ENCODE assay signal across 21 cellular contexts in the genomic region with DNA sequence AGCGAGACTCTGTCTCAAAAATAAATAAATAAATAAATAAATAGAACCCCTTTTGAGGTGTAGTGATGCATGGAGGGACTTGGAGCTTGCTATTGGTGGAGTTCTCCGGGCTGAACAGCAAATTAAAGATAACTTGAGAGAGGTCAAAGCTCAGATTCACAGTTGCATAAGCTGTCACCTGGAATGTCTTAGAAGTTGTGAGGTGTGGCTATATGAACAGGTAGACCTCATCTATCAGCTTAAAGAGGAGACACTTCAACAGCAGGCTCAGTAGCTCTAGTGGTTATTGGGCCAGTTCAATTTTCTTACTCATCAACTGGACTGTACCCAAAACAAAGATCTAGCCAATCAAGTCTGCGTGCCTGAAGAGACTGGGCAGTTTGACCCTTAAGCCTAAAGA. TPM values are rescaled to one million over a fixed set of nuclear protein-coding genes. Genes with fewer than 3 reads are reported as not detected.
A peak's percentile ranks its signal among the peaks of the same experiment; 100 is the strongest.
DNase-seq lines count a peak whose midpoint lies in the region; ATAC-seq and TF ChIP-seq lines count a peak whose summit lies in the region.
"Had no signal": no experiment of that assay in that cellular context is flagged by ENCODE, and none has a peak within 500 bp of the region (broad histone marks: within the 10 kb centered on the region; RNA-seq: fewer than 3 reads in every experiment).

No MANE protein-coding gene starts in this region.

- no peaks in the 10 kb centered on the region for H3K36me3 Mint-ChIP-seq in HFFc6 (ENCODE audit: low read depth)
- no peaks in the 10 kb centered on the region for H3K36me3 Mint-ChIP-seq in activated CD4-positive, alpha-beta T cell treated with anti-CD3 and anti-CD28 coated beads for 36 hours (ENCODE audit: low read depth)
- H3K36me3 Mint-ChIP-seq: CD8-positive, alpha-beta T cell had no signal

- CTCF ChIA-PET in activated CD4-positive, alpha-beta T cell treated with anti-CD3 and anti-CD28 coated beads for 36 hours (lab: Charles Lee): interaction anchor here (0.6 to 2.0 kb wide), 3 partner anchors 12 to 107 kb away, joined by 3 to 8 read pairs (median 3); a partner anchor contains a TSS

- intact Hi-C loops in transverse colon (cut with DNase I; ENCODE audit: low total_unique reads) (no loop called here), esophagus muscularis mucosa (cut with DNase I) (no loop called here)
- intact Hi-C loops in activated CD4-positive, alpha-beta T cell treated with anti-CD3 and anti-CD28 coated beads for 36 hours (cut with DNase I, micrococcal nuclease): no loop called here

- POLR2A ChIA-PET in activated CD4-positive, alpha-beta T cell treated with anti-CD3 and anti-CD28 coated beads for 36 hours (lab: Charles Lee): interaction anchor here (0.6 kb wide), 1 partner anchor 35 kb away, joined by 4 read pairs; no protein-coding TSS in a partner anchor

- H3K27me3 ChIP-seq in ACC112 (ENCODE audit: insufficient read depth, low read length) (no peaks in the 10 kb centered on the region), esophagus (ENCODE audit: control insufficient read depth in 1 of 2, insufficient read depth in 2 of 2, low read length in 2 of 2) (no peaks in the 10 kb centered on the region), osteoblast (ENCODE audit: insufficient read depth, low read length) (no peaks in the 10 kb centered on the region), transverse colon (no peaks in the 10 kb centered on the region), esophagus muscularis mucosa (no peaks in the 10 kb centered on the region)
- H3K27me3 ChIP-seq: BLaER1 had no signal

- TF ChIP-seq CTCF in HFFc6 (IDR thresholded peaks at IDR 0.05) (no peak), osteoblast (IDR thresholded peaks at IDR 0.05; ENCODE audit: extremely low read depth, low read depth, low read length) (no peak), transverse colon (IDR thresholded peaks at IDR 0.05) (no peak), esophagus muscularis mucosa (IDR thresholded peaks at IDR 0.05) (no peak)

- H3K27ac ChIP-seq in ACC112 (ENCODE audit: low read depth, low read length) (peak overlapping the region; percentile 81), esophagus (ENCODE audit: low read depth in 2 of 2, low read length in 1 of 2) (peak overlapping the region; percentile 26 to 86), osteoblast (ENCODE audit: low read depth, low read length) (peak overlapping the region; percentile 28), transverse colon (no peak overlapping the region), esophagus muscularis mucosa (replicated peaks in 1 of 4) (no peak overlapping the region)
- H3K27ac ChIP-seq: BLaER1 had no signal

- TF ChIP-seq POLR2A in transverse colon (IDR thresholded peaks at IDR 0.05): no peak
- no peak for TF ChIP-seq POLR2A in esophagus muscularis mucosa (IDR thresholded peaks at IDR 0.05; ENCODE audit: low read depth)

- no peaks in the 10 kb centered on the region for H3K9me3 Mint-ChIP-seq in HFFc6
- no peaks in the 10 kb centered on the region for H3K9me3 Mint-ChIP-seq in activated CD4-positive, alpha-beta T cell treated with anti-CD3 and anti-CD28 coated beads for 36 hours (ENCODE audit: low read depth)
- H3K9me3 Mint-ChIP-seq: CD8-positive, alpha-beta T cell; IgD-negative memory B cell had no signal

- no peaks in the 10 kb centered on the region for H4K20me1 ChIP-seq in osteoblast (ENCODE audit: insufficient read depth, low read length)
- H4K20me1 ChIP-seq: BLaER1 had no signal

- H3K4me3 ChIP-seq in ACC112 (ENCODE audit: low read depth, low read length): no peak overlapping the region
- no peak overlapping the region for H3K4me3 ChIP-seq in esophagus (ENCODE audit: low read depth in 1 of 2, low read length in 2 of 2)
- no peak overlapping the region for H3K4me3 ChIP-seq in osteoblast (ENCODE audit: insufficient read depth, low read length)
- no peak overlapping the region for H3K4me3 ChIP-seq in transverse colon
- H3K4me3 ChIP-seq in esophagus muscularis mucosa: no peak overlapping the region
- H3K4me3 ChIP-seq: BLaER1 had no signal

- no peaks in the 10 kb centered on the region; the same call in 1 of the 2 replicates for H3K27me3 Mint-ChIP-seq in HFFc6 (ENCODE audit: insufficient read depth)
- H3K27me3 Mint-ChIP-seq in activated CD4-positive, alpha-beta T cell treated with anti-CD3 and anti-CD28 coated beads for 36 hours: no peaks in the 10 kb centered on the region

- H3K9me3 ChIP-seq in esophagus (ENCODE audit: control insufficient read depth in 2 of 2, insufficient read depth in 1 of 2, low read depth in 1 of 2, low read length in 1 of 2) (no peaks in the 10 kb centered on the region), osteoblast (ENCODE audit: low read depth, low read length) (no peaks in the 10 kb centered on the region), transverse colon (no peaks in the 10 kb centered on the region), esophagus muscularis mucosa (no peaks in the 10 kb centered on the region)
- H3K9me3 ChIP-seq: BLaER1 had no signal

- peaks cover 61% of the 10 kb centered on the region for H3K4me1 Mint-ChIP-seq in HFFc6 (ENCODE audit: low read depth)
- H3K4me1 Mint-ChIP-seq in activated CD4-positive, alpha-beta T cell treated with anti-CD3 and anti-CD28 coated beads for 36 hours: peaks cover 23% of the 10 kb centered on the region

- peak overlapping the region; percentile 2 for H3K4me2 ChIP-seq in osteoblast (ENCODE audit: insufficient read depth, low read length)

- H2AFZ ChIP-seq in ACC112 (ENCODE audit: low read length, unreplicated experiment): peak overlapping the region; percentile 27
- H2AFZ ChIP-seq in osteoblast (ENCODE audit: low read length): no peak overlapping the region

- no peaks in the 10 kb centered on the region for H3K36me3 ChIP-seq in ACC112 (ENCODE audit: insufficient read depth, low read length)
- no peaks in the 10 kb centered on the region for H3K36me3 ChIP-seq in esophagus (ENCODE audit: control insufficient read depth in 2 of 2, insufficient read depth in 2 of 2, low read length in 1 of 2)
- no peaks in the 10 kb centered on the region for H3K36me3 ChIP-seq in osteoblast (ENCODE audit: insufficient read depth, low read length)
- no peaks in the 10 kb centered on the region for H3K36me3 ChIP-seq in transverse colon
- no peaks in the 10 kb centered on the region for H3K36me3 ChIP-seq in esophagus muscularis mucosa
- H3K36me3 ChIP-seq: BLaER1 had no signal

- H3K79me2 ChIP-seq in ACC112 (ENCODE audit: control insufficient read depth, insufficient read depth, low read length, unreplicated experiment) (no peaks in the 10 kb centered on the region), osteoblast (ENCODE audit: insufficient read depth, low read length) (no peaks in the 10 kb centered on the region)

- no peak for ATAC-seq in activated CD4-positive, alpha-beta T cell treated with anti-CD3 and anti-CD28 coated beads for 36 hours
- ATAC-seq: CD8-positive, alpha-beta T cell had no signal

- peaks cover 37% of the 10 kb centered on the region for H3K4me1 ChIP-seq in ACC112 (ENCODE audit: control insufficient read depth, insufficient read depth, low read length, unreplicated experiment)
- peaks cover 0 to 5% of the 10 kb centered on the region in 2 donors for H3K4me1 ChIP-seq in esophagus (ENCODE audit: control insufficient read depth in 2 of 2, insufficient read depth in 2 of 2, low read length in 1 of 2)
- H3K4me1 ChIP-seq in osteoblast (ENCODE audit: insufficient read depth, low read length): peaks cover 35% of the 10 kb centered on the region
- peaks cover 0 to 11% (median 4%) of the 10 kb centered on the region in 4 donors for H3K4me1 ChIP-seq in transverse colon
- peaks cover 12 to 16% (median 14%) of the 10 kb centered on the region in 4 donors for H3K4me1 ChIP-seq in esophagus muscularis mucosa

- H3K27ac Mint-ChIP-seq in HFFc6: peak overlapping the region; percentile 96
- no peak overlapping the region for H3K27ac Mint-ChIP-seq in activated CD4-positive, alpha-beta T cell treated with anti-CD3 and anti-CD28 coated beads for 36 hours
- H3K27ac Mint-ChIP-seq: CD8-positive, alpha-beta T cell; IgD-negative memory B cell had no signal

- in situ Hi-C loops in transverse colon (cut with MboI; ENCODE audit: low pct_ligation_motif_present in 1 of 4, low pct_unique_long_range_greater_than_20kb in 1 of 4, low sequenced_read_pairs in 3 of 4): no loop called here

- DNase-seq in HFFc6: no peak
- no peak for DNase-seq in osteoblast (ENCODE audit: insufficient read length, low spot score, missing footprints)
- DNase-seq in transverse colon: no peak
- no peak for DNase-seq in esophagus muscularis mucosa (ENCODE audit: extremely low spot score)
- no peak for DNase-seq in activated CD4-positive, alpha-beta T cell treated with anti-CD3 and anti-CD28 coated beads for 36 hours
- DNase-seq in NCI-H2196 (lab: John Stamatoyannopoulos, UW; ENCODE audit: unreplicated experiment): no peak
- DNase-seq: 8988T; CD8-positive, alpha-beta T cell; DMS79 treated with DMSO at 0.1 percent for 48 hours; NCI-H1436; NCI-H2029; NCI-H2171; NCI-H446 treated with DMSO at 0.1 percent for 48 hours had no signal

- H3K4me3 Mint-ChIP-seq in HFFc6: peak overlapping the region; percentile 47; the same call in 1 of the 2 replicates
- no peak overlapping the region for H3K4me3 Mint-ChIP-seq in activated CD4-positive, alpha-beta T cell treated with anti-CD3 and anti-CD28 coated beads for 36 hours
- H3K4me3 Mint-ChIP-seq: CD8-positive, alpha-beta T cell; IgD-negative memory B cell had no signal

- TF ChIP-seq EP300 in transverse colon (IDR thresholded peaks at IDR 0.05; ENCODE audit: low read depth) (no peak), esophagus muscularis mucosa (IDR thresholded peaks at IDR 0.05) (no peak)

- WGBS in esophagus, 2 donors: 76 to 79% methylated on average over 3 of the region's 3 CpGs
- WGBS in transverse colon (ENCODE audit: low coverage in 1 of 2), 2 donors: 67 to 83% methylated on average over 1 to 3 of the region's 3 CpGs
- 92% methylated on average over 3 of the region's 3 CpGs for WGBS in esophagus muscularis mucosa

RNA-seq across cellular contexts. Expression of a gene that starts 11.7 kb away (rescaled TPM):
- 10 to 100 TPM; 68.8 to 99.6 (median 87.9) TPM for total RNA-seq in HFFc6 (2021; fragmentation: NEBNext Ultra II Directional; extraction: Animal tissue kit (Norgen Biotek cat#: 25700))
- polyA plus RNA-seq in esophagus: 10 to 100 TPM; 18.5 to 28.3 TPM
- total RNA-seq in osteoblast (46.3 and 48.3 TPM in 2 replicates), transverse colon (10 to 100 TPM; 12.2 to 51.5 (median 19.1) TPM), esophagus muscularis mucosa (10 to 100 TPM; 22.0 to 82.8 (median 52.4) TPM)
- total RNA-seq in activated CD4-positive, alpha-beta T cell treated with anti-CD3 and anti-CD28 coated beads for 36 hours: 100 to 1,000 TPM; 178 to 183 TPM

RNA-seq across cellular contexts. Expression of a gene that starts 23.5 kb away (rescaled TPM):
- not detected for total RNA-seq in HFFc6 (2021; fragmentation: NEBNext Ultra II Directional; extraction: Animal tissue kit (Norgen Biotek cat#: 25700))
- under 1 TPM in 1 of 2 donors, not detected in 1; 0.02 TPM for polyA plus RNA-seq in esophagus
- total RNA-seq in osteoblast (not detected in 2 replicates), transverse colon (under 1 TPM in 2 of 4 donors, not detected in 2; 0.55 to 0.64 TPM), esophagus muscularis mucosa (not detected)
- under 1 TPM; 0.46 to 0.50 TPM for total RNA-seq in activated CD4-positive, alpha-beta T cell treated with anti-CD3 and anti-CD28 coated beads for 36 hours
- total RNA-seq: CD8-positive, alpha-beta T cell; H1; LHCN-M2; SK-MEL-5 had no signal
- polyA plus RNA-seq: H1, IgD-negative memory B cell had no signal

RNA-seq across cellular contexts. Expression of a gene that starts 31.7 kb away (rescaled TPM):
- total RNA-seq in HFFc6 (2021; fragmentation: NEBNext Ultra II Directional; extraction: Animal tissue kit (Norgen Biotek cat#: 25700)): under 1 TPM; 0.28 to 0.91 (median 0.83) TPM
- polyA plus RNA-seq in esophagus: 10 to 100 TPM in 1 of 2 donors, 1 to 10 TPM in 1; 3.1 to 11.4 TPM
- total RNA-seq in osteoblast (0.36 TPM in 1 of 2 replicates, not detected in the other), transverse colon (1 to 10 TPM in 3 of 4 donors, not detected in 1; 2.2 to 4.8 (median 3.6) TPM), esophagus muscularis mucosa (10 to 100 TPM in 3 of 4 donors, 1 to 10 TPM in 1; 7.9 to 42.9 (median 31.4) TPM)
- 1 to 10 TPM in 1 of 2 experiments, under 1 TPM in 1; 0.83 to 2.6 TPM for total RNA-seq in activated CD4-positive, alpha-beta T cell treated with anti-CD3 and anti-CD28 coated beads for 36 hours
- total RNA-seq: CD8-positive, alpha-beta T cell; HT-29; SK-MEL-5 had no signal
- polyA plus RNA-seq: IgD-negative memory B cell had no signal

RNA-seq across cellular contexts. Expression of a gene that starts 54.9 kb away (rescaled TPM):
- 10 to 100 TPM; 14.3 to 19.9 (median 18.2) TPM for total RNA-seq in HFFc6 (2021; fragmentation: NEBNext Ultra II Directional; extraction: Animal tissue kit (Norgen Biotek cat#: 25700))
- 1 to 10 TPM; 2.2 to 2.4 TPM for polyA plus RNA-seq in esophagus
- total RNA-seq in osteoblast (12.4 and 16.3 TPM in 2 replicates), transverse colon (1 to 10 TPM in 3 of 4 donors, under 1 TPM in 1; 0.37 to 3.8 (median 3.2) TPM), esophagus muscularis mucosa (10 to 100 TPM in 3 of 4 donors, 1 to 10 TPM in 1; 8.3 to 15.4 (median 13.4) TPM)
- 10 to 100 TPM; 33.1 to 35.6 TPM for total RNA-seq in activated CD4-positive, alpha-beta T cell treated with anti-CD3 and anti-CD28 coated beads for 36 hours

Comparison
In these comparisons a context has a peak if more than half of its experiments do, and no peak if none do; other contexts are left out.
1. H3K27ac ChIP-seq: peak in ACC112 (single experiment), esophagus (2 of 2) and osteoblast (single experiment); none in transverse colon (0 of 4) and esophagus muscularis mucosa (0 of 4).